14 cellular contexts compared by ENCODE assay signal in genomic region chr3:197478746-197479668, GRCh38.
DNase-seq lines count a peak whose midpoint lies in the region; ATAC-seq lines count a peak whose summit lies in the region.
"Had no signal": no experiment of that assay in that cellular context is flagged by ENCODE, and none has a peak within 500 bp of the region (broad histone marks: within the 10 kb centered on the region; RNA-seq: fewer than 3 reads in every experiment).

No MANE protein-coding gene starts in this region.

- peak; percentile 17 for DNase-seq in COR-L47 (lab: John Stamatoyannopoulos, UW)
- peak; percentile 37 for DNase-seq in NCI-H1105 (lab: John Stamatoyannopoulos, UW)
- DNase-seq in T47D (ENCODE audit: low read depth in 1 of 2, low spot score in 1 of 2): peak; percentile 78 to 82
- DNase-seq in medulla oblongata (ENCODE audit: extremely low spot score): peak; percentile 14
- DNase-seq in SIG-M5 (lab: John Stamatoyannopoulos, UW): no peak
- no peak for DNase-seq in HPDE6-E6E7 (ENCODE audit: extremely low spot score)
- no peak for DNase-seq in T-helper 1 cell
- DNase-seq: activated CD4-positive, CD25-positive, alpha-beta regulatory T cell treated with anti-CD3 and anti-CD28 coated beads, Interleukin-2, amount 50 U/mL, for 72 hours; CD4-positive, alpha-beta memory T cell; NK-92 treated with Interleukin-12 subunit alpha and Interleukin-12 subunit beta, amount 100 ng/mL, for 24 hours; stimulated activated CD4-positive, alpha-beta T cell treated with anti-CD3 and anti-CD28 coated beads, Interleukin-2, amount 100 ng/mL, for 24 hours; tibial artery had no signal

- in situ Hi-C loops in T47D (cut with HindIII; ENCODE audit: low pct_unique_long_range_greater_than_20kb, low sequenced_read_pairs): no loop called here

- no peak for ATAC-seq in activated CD4-positive, CD25-positive, alpha-beta regulatory T cell treated with anti-CD3 and anti-CD28 coated beads, Interleukin-2, amount 50 U/mL, for 24 hours
- ATAC-seq: activated naive CD4-positive, alpha-beta T cell treated with anti-CD3 and anti-CD28 coated beads, Interleukin-2, amount 50 U/mL, for 72 hours had no signal

Comparison
In these comparisons a context has a peak if more than half of its experiments do, and no peak if none do; other contexts are left out.
1. DNase-seq: peak in COR-L47 (single experiment), NCI-H1105 (single experiment), T47D (2 of 2) and medulla oblongata (single experiment); none in SIG-M5 (single experiment), HPDE6-E6E7 (single experiment) and T-helper 1 cell (0 of 5).